Comparison of ENCODE assay signal across 9 cellular contexts in genomic region chr2:39676342-39676741, GRCh38. TPM values are rescaled to one million over a fixed set of nuclear protein-coding genes. Genes with fewer than 3 reads are reported as not detected.
"Had no signal": no experiment of that assay in that cellular context is flagged by ENCODE, and none has a peak within 500 bp of the region (broad histone marks: within the 10 kb centered on the region; RNA-seq: fewer than 3 reads in every experiment).

No MANE protein-coding gene starts in this region.

- H3K4me3 Mint-ChIP-seq: GM23338, H9, IgD-negative memory B cell had no signal

- H3K4me2 ChIP-seq: GM23338 had no signal

- DNase-seq: H9, HCEC 1CT, KG1 had no signal

- H3K4me3 ChIP-seq: GM23338 had no signal

- H3K27ac Mint-ChIP-seq: GM23338, H9, IgD-negative memory B cell had no signal

- FAIRE-seq: H1, H54, HTR-8/SVneo had no signal

- H2AFZ ChIP-seq: GM23338 had no signal

- H3K36me3 Mint-ChIP-seq: IgD-negative memory B cell had no signal

- ATAC-seq: GM23338 had no signal

RNA-seq across cellular contexts. Expression of gene TMEM178A, which starts 10.6 kb away (rescaled TPM):
- total RNA-seq: HT-29 had no signal
- polyA plus RNA-seq: IgD-negative memory B cell had no signal
